In the genomic region with DNA sequence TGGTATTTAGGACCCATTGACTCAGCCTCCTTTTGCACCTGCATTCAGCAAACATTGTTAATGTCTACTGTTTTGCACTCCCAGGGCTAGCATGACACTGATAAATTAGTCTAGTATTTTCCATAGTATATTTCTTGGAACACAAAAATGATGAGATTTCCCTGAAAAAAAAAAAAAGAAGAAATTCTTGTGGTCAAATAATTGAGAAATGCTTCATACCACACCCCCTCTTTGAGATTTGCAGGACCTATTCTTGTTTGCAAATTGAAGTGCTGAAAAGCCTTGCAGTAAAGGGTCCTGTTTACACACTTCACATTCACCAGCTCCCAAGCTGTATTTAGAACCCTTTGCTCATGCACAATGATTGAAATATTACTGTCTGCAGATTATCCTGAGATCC, we compare ENCODE assay signal across 21 cellular contexts. TPM values are rescaled to one million over a fixed set of nuclear protein-coding genes. Genes with fewer than 3 reads are reported as not detected.
A peak's percentile ranks its signal among the peaks of the same experiment; 100 is the strongest.
DNase-seq lines count a peak whose midpoint lies in the region; ATAC-seq, FAIRE-seq and TF ChIP-seq lines count a peak whose summit lies in the region.
"Had no signal": no experiment of that assay in that cellular context is flagged by ENCODE, and none has a peak within 500 bp of the region (broad histone marks: within the 10 kb centered on the region; RNA-seq: fewer than 3 reads in every experiment).

No MANE protein-coding gene starts in this region.

- H3K9ac ChIP-seq in astrocyte (ENCODE audit: low read length): no peak overlapping the region
- H3K9ac ChIP-seq in mucosa of rectum (ENCODE audit: low read depth in 1 of 2, low read length in 2 of 2): peak overlapping the region in 1 of 2 donors; percentile 69

- ATAC-seq in GM21786 (IDR thresholded peaks at IDR 0.05; ENCODE audit: unreplicated experiment) (no peak), HG02981 (IDR thresholded peaks at IDR 0.05; ENCODE audit: unreplicated experiment) (no peak)
- ATAC-seq: left lobe of liver, T-cell had no signal

- no peaks in the 10 kb centered on the region for H3K79me2 ChIP-seq in astrocyte (ENCODE audit: insufficient read depth, low read length)

- no peak overlapping the region for H3K27ac Mint-ChIP-seq in astrocyte (ENCODE audit: unreplicated experiment)
- H3K27ac Mint-ChIP-seq: B cell, GM23338, IgD-negative memory B cell, T-cell had no signal

- H3K9me3 ChIP-seq in astrocyte (ENCODE audit: insufficient read depth, low read depth, low read length) (no peaks in the 10 kb centered on the region), mucosa of rectum (ENCODE audit: control insufficient read depth in 2 of 2, low read length in 2 of 2) (no peaks in the 10 kb centered on the region)
- H3K9me3 ChIP-seq: thoracic aorta had no signal

- H3K36me3 ChIP-seq in astrocyte (ENCODE audit: insufficient read depth, low read length) (no peaks in the 10 kb centered on the region), mucosa of rectum (ENCODE audit: control insufficient read depth in 2 of 2, insufficient read depth in 2 of 2, low read length in 2 of 2) (no peaks in the 10 kb centered on the region)
- H3K36me3 ChIP-seq: thoracic aorta had no signal

- H3K27me3 ChIP-seq in astrocyte (ENCODE audit: insufficient read depth, low read length) (no peaks in the 10 kb centered on the region), mucosa of rectum (ENCODE audit: control insufficient read depth in 2 of 2, insufficient read depth in 2 of 2, low read length in 2 of 2) (no peaks in the 10 kb centered on the region)

- no peaks in the 10 kb centered on the region for H3K27me3 Mint-ChIP-seq in astrocyte (ENCODE audit: low read depth, unreplicated experiment)

- DNase-seq in AG10803 (ENCODE audit: low read depth) (peak; percentile 9), DMS53 treated with DMSO at 0.1 percent for 48 hours (lab: John Stamatoyannopoulos, UW; ENCODE audit: unreplicated experiment) (peak; percentile 1), astrocyte (ENCODE audit: low read depth) (peak; percentile 68), foreskin fibroblast (no peak)
- DNase-seq in activated naive CD4-positive, alpha-beta T cell (lab: John Stamatoyannopoulos, UW): no peak
- DNase-seq: activated CD4-positive, alpha-beta T cell treated with anti-CD3 and anti-CD28 coated beads, Interleukin-2, amount 50 U/mL, for 4 hours; effector memory CD4-positive, alpha-beta T cell; NCI-H2029 treated with DMSO at 0.1 percent for 48 hours; T-cell had no signal

- H3K4me2 ChIP-seq in astrocyte (ENCODE audit: low read length): no peak overlapping the region
- H3K4me2 ChIP-seq: GM23338 had no signal

- H2AFZ ChIP-seq in astrocyte (ENCODE audit: low read depth, low read length): no peak overlapping the region
- H2AFZ ChIP-seq: GM23338 had no signal

- H3K4me3 ChIP-seq in AG10803 (ENCODE audit: low read length): no peak overlapping the region
- no peak overlapping the region for H3K4me3 ChIP-seq in astrocyte (ENCODE audit: insufficient read depth, low read depth, low read length)
- H3K4me3 ChIP-seq in mucosa of rectum (ENCODE audit: low read length in 2 of 2): no peak overlapping the region
- H3K4me3 ChIP-seq in foreskin fibroblast (ENCODE audit: low read depth in 1 of 2, low read length in 2 of 2): no peak overlapping the region
- H3K4me3 ChIP-seq: GM23338, skin epidermis, thoracic aorta had no signal

- peaks cover 8% of the 10 kb centered on the region for H3K4me1 Mint-ChIP-seq in astrocyte (ENCODE audit: low read depth, unreplicated experiment)
- H3K4me1 Mint-ChIP-seq: B cell; central memory CD8-positive, alpha-beta T cell had no signal

- TF ChIP-seq CTCF in AG10803 (conservative IDR thresholded peaks at IDR 0.05; ENCODE audit: low read length): no peak
- no peak for TF ChIP-seq CTCF in astrocyte (IDR thresholded peaks at IDR 0.05; ENCODE audit: insufficient read depth, low read depth, low read length)
- no peak for TF ChIP-seq CTCF in foreskin fibroblast (IDR thresholded peaks at IDR 0.05; ENCODE audit: low read depth, low read length)

- H3K4me3 Mint-ChIP-seq in astrocyte (ENCODE audit: unreplicated experiment): no peak overlapping the region
- H3K4me3 Mint-ChIP-seq: B cell; central memory CD8-positive, alpha-beta T cell; GM23338; IgD-negative memory B cell; T-cell had no signal

- H3K9me3 Mint-ChIP-seq in astrocyte (ENCODE audit: unreplicated experiment): peaks cover 3% of the 10 kb centered on the region
- H3K9me3 Mint-ChIP-seq: central memory CD8-positive, alpha-beta T cell; T-cell had no signal

- no peak overlapping the region for H3K27ac ChIP-seq in astrocyte (ENCODE audit: low read depth, low read length)
- peak overlapping the region; percentile 95 to 97 for H3K27ac ChIP-seq in mucosa of rectum (ENCODE audit: low read depth in 2 of 2, low read length in 2 of 2)
- H3K27ac ChIP-seq: VCaP had no signal

- no peaks in the 10 kb centered on the region for H4K20me1 ChIP-seq in astrocyte (ENCODE audit: insufficient read depth, low read length)

- no peaks in the 10 kb centered on the region for H3K4me1 ChIP-seq in astrocyte (ENCODE audit: insufficient read depth, low read length)
- H3K4me1 ChIP-seq in mucosa of rectum (ENCODE audit: control insufficient read depth in 2 of 2, insufficient read depth in 2 of 2, low read length in 2 of 2): peaks cover 19 to 50% of the 10 kb centered on the region in 2 donors

- no peaks in the 10 kb centered on the region for H3K36me3 Mint-ChIP-seq in astrocyte (ENCODE audit: low read depth, unreplicated experiment)
- H3K36me3 Mint-ChIP-seq: IgD-negative memory B cell, T-cell had no signal

- FAIRE-seq in astrocyte (lab: Jason Lieb, UNC): no peak

RNA-seq across cellular contexts. Expression of a gene that starts 36.3 kb away (rescaled TPM):
- total RNA-seq in astrocyte: 0.14 and 0.32 TPM in 2 replicates
- total RNA-seq: GM23338, osteoblast had no signal

Comparison
In these comparisons a context has a peak if more than half of its experiments do, and no peak if none do; other contexts are left out.
1. DNase-seq: peak in AG10803 (single experiment), DMS53 treated with DMSO at 0.1 percent for 48 hours (single experiment) and astrocyte (single experiment); none in foreskin fibroblast (0 of 2) and activated naive CD4-positive, alpha-beta T cell (0 of 4).